In the genomic region with DNA sequence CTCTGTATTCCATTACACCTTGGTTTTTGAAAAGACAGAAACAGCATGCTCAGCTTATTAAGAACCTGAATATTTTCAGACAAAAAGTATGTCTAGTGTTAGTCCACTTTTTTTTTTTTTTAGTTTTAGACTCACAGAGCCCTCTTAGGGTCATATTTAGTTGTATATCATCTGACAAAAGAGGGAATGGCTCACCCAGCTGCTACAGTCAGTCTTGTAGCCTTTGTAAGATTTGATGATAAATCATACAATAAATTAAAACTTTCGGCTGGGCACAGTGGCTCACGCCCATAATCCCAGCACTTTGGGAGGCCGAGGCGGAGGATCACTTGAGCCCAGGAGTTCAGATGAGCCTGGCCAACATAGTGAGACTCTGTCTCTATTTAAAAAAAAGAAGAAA, we compare ENCODE assay signal across 1 cellular context.
TF ChIP-seq lines count a peak whose summit lies in the region.

No MANE protein-coding gene starts in this region.

TF ChIP-seq in K562, 482 proteins besides CTCF, POLR2A, EP300 and RAD21:
- TF ChIP-seq ZNF316 (IDR thresholded peaks at IDR 0.05) (peak; percentile 50), ESRRA (IDR thresholded peaks at IDR 0.05; ENCODE audit: borderline replicate concordance, low read depth) (no peak), NEUROD1 (IDR thresholded peaks at IDR 0.05; ENCODE audit: borderline replicate concordance, low read depth, low read length, partially characterized antibody) (no peak), CBX1 (IDR thresholded peaks at IDR 0.05; ENCODE audit: low read depth) (no peak), RBBP5 (IDR thresholded peaks at IDR 0.05; ENCODE audit: borderline replicate concordance, insufficient read depth, low read length, poor library complexity, severe bottlenecking) (no peak)
- TF ChIP-seq, protein P1, sequence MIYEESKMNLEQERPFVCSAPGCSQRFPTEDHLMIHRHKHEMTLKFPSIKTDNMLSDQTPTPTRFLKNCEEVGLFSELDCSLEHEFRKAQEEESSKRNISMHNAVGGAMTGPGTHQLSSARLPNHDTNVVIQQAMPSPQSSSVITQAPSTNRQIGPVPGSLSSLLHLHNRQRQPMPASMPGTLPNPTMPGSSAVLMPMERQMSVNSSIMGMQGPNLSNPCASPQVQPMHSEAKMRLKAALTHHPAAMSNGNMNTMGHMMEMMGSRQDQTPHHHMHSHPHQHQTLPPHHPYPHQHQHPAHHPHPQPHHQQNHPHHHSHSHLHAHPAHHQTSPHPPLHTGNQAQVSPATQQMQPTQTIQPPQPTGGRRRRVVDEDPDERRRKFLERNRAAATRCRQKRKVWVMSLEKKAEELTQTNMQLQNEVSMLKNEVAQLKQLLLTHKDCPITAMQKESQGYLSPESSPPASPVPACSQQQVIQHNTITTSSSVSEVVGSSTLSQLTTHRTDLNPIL (CRISPR knock-in tag; IDR thresholded peaks at IDR 0.05), result no peak
TF ChIP-seq in K562: peak in this region for 1.
